Comparison of ENCODE assay signal across 8 cellular contexts in the genomic region with DNA sequence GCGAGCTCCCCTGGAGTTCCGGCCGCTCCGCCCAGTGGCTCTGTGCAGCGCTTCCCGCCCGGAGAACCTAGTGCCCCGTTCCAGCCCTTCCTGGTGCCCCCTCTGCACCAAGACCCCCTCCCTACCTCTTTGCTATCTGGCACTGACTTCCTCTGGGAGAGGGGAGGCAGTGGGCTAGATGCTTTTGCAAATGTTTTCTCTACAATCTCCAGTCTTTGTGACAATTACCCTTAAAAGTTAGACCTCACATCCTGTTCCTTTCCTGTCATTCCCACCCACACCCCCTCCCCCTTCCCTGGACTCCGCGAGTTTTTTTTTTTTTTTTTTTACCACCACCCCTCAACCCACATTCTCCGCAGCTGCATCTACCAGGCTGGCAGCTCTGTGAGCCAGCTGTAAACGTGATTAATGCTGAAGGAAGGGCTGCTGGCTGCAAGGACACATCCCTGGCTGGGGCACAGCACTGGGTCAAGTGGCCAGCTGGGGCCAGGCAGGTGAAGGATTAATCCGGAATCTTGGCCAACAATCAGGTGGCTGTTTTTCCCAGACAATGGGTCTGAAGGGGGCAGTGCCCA.
A peak's percentile ranks its signal among the peaks of the same experiment; 100 is the strongest.
DNase-seq lines count a peak whose midpoint lies in the region; ATAC-seq lines count a peak whose summit lies in the region.

No MANE protein-coding gene starts in this region.

- H3K9me3 ChIP-seq in T-helper 17 cell (ENCODE audit: control insufficient read depth, low read length, poor library complexity, severe bottlenecking) (no peaks in the 10 kb centered on the region), iPS-18c (ENCODE audit: control insufficient read depth, insufficient read depth, low read length) (no peaks in the 10 kb centered on the region)

- H3K4me3 Mint-ChIP-seq in stimulated activated naive CD8-positive, alpha-beta T cell treated with anti-CD3 and anti-CD28 coated beads, Interleukin-15, Interleukin-2, amounts not matched to agents 100 ng/mL and 50 ng/mL, for 24 hours = peak overlapping the region; percentile 69
- H3K4me3 Mint-ChIP-seq in T-helper 17 cell = peak overlapping the region; percentile 86

- H3K27ac Mint-ChIP-seq in stimulated activated naive CD8-positive, alpha-beta T cell treated with anti-CD3 and anti-CD28 coated beads, Interleukin-15, Interleukin-2, amounts not matched to agents 100 ng/mL and 50 ng/mL, for 24 hours = no peak overlapping the region
- peak overlapping the region; percentile 90 for H3K27ac Mint-ChIP-seq in T-helper 17 cell

- H3K4me3 ChIP-seq in iPS-18c (ENCODE audit: insufficient read depth, low read depth, low read length) = peak overlapping the region; percentile 44

- no peak for ATAC-seq in stimulated activated naive CD8-positive, alpha-beta T cell treated with anti-CD3 and anti-CD28 coated beads, Interleukin-15, Interleukin-2, amounts not matched to agents 100 U/mL and 50 U/mL, for 24 hours
- ATAC-seq in T-helper 17 cell (no peak), GM18868 (IDR thresholded peaks at IDR 0.05; ENCODE audit: unreplicated experiment) (no peak), GM19467 (IDR thresholded peaks at IDR 0.05; ENCODE audit: unreplicated experiment) (no peak), HG02571 (IDR thresholded peaks at IDR 0.05; ENCODE audit: unreplicated experiment) (no peak), HG03460 (IDR thresholded peaks at IDR 0.05; ENCODE audit: unreplicated experiment) (no peak)

- H3K9me3 Mint-ChIP-seq in stimulated activated naive CD8-positive, alpha-beta T cell treated with anti-CD3 and anti-CD28 coated beads, Interleukin-15, Interleukin-2, amounts not matched to agents 100 ng/mL and 50 ng/mL, for 24 hours = no peaks in the 10 kb centered on the region

- no peaks in the 10 kb centered on the region for H3K27me3 Mint-ChIP-seq in stimulated activated naive CD8-positive, alpha-beta T cell treated with anti-CD3 and anti-CD28 coated beads, Interleukin-15, Interleukin-2, amounts not matched to agents 100 ng/mL and 50 ng/mL, for 24 hours
- no peaks in the 10 kb centered on the region for H3K27me3 Mint-ChIP-seq in T-helper 17 cell

- peaks cover 11% of the 10 kb centered on the region for H3K4me1 Mint-ChIP-seq in stimulated activated naive CD8-positive, alpha-beta T cell treated with anti-CD3 and anti-CD28 coated beads, Interleukin-15, Interleukin-2, amounts not matched to agents 100 ng/mL and 50 ng/mL, for 24 hours (ENCODE audit: low read depth)
- H3K4me1 Mint-ChIP-seq in T-helper 17 cell = peaks cover 29% of the 10 kb centered on the region

- H3K36me3 Mint-ChIP-seq in stimulated activated naive CD8-positive, alpha-beta T cell treated with anti-CD3 and anti-CD28 coated beads, Interleukin-15, Interleukin-2, amounts not matched to agents 100 ng/mL and 50 ng/mL, for 24 hours (ENCODE audit: low read depth) = no peaks in the 10 kb centered on the region
- no peaks in the 10 kb centered on the region for H3K36me3 Mint-ChIP-seq in T-helper 17 cell (ENCODE audit: low read depth)

- DNase-seq in stimulated activated naive CD8-positive, alpha-beta T cell treated with anti-CD3 and anti-CD28 coated beads, Interleukin-15, Interleukin-2, amounts not matched to agents 100 U/mL and 50 U/mL, for 24 hours = no peak
- peak in 1 of 3 donors; percentile 20 for DNase-seq in T-helper 17 cell
